In the genomic region with DNA sequence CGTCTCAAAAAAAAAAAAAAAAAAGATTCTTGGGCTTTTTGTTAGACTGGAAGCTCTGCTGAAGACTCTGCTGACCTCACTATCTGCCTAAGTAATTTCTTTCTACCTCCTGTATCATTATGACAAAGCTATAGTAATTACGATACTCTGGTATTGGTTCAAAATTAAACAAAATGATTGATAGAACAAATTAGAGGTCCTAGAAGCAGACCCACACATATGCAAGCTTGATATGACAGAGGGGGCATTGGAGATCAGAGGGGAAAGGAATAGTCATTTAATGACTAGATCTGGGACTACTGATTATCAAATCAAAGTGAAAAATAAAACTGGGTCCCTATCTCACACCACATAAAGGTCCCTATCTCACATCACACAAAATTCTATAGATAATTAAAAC, we compare ENCODE assay signal across 11 cellular contexts. TPM values are rescaled to one million over a fixed set of nuclear protein-coding genes. Genes with fewer than 3 reads are reported as not detected.
"Had no signal": no experiment of that assay in that cellular context is flagged by ENCODE, and none has a peak within 500 bp of the region (broad histone marks: within the 10 kb centered on the region; RNA-seq: fewer than 3 reads in every experiment).

No MANE protein-coding gene starts in this region.

- H3K4me1 Mint-ChIP-seq: IgD-negative memory B cell had no signal

- H3K27ac Mint-ChIP-seq: IgD-negative memory B cell had no signal

- H3K4me2 ChIP-seq: KMS-11 had no signal

- H3K27ac ChIP-seq: HL-60, KMS-11 had no signal

- H3K4me3 ChIP-seq: K562 had no signal

- DNase-seq: IMR-90, KBM-7, KG1 had no signal

- H3K9ac ChIP-seq: KMS-11 had no signal

- H3K9me3 Mint-ChIP-seq: IgD-negative memory B cell had no signal

- H3K27me3 Mint-ChIP-seq: IgD-negative memory B cell had no signal

- ATAC-seq: HepG2, K562 had no signal

- FAIRE-seq: HepG2, HTR-8/SVneo, K562 had no signal

- H3K4me3 Mint-ChIP-seq: IgD-negative memory B cell had no signal

RNA-seq across cellular contexts. Expression of gene AP3B2, which starts 21.9 kb away (rescaled TPM):
- total RNA-seq: HepG2, HT-29, HT1080, IMR-90 had no signal
- polyA plus RNA-seq: HepG2 had no signal
